11 cellular contexts compared by ENCODE assay signal in genomic region chr2:88615822-88616221, GRCh38. TPM values are rescaled to one million over a fixed set of nuclear protein-coding genes. Genes with fewer than 3 reads are reported as not detected.
A peak's percentile ranks its signal among the peaks of the same experiment; 100 is the strongest.
DNase-seq lines count a peak whose midpoint lies in the region; ATAC-seq, FAIRE-seq and TF ChIP-seq lines count a peak whose summit lies in the region.
"Had no signal": no experiment of that assay in that cellular context is flagged by ENCODE, and none has a peak within 500 bp of the region (broad histone marks: within the 10 kb centered on the region; RNA-seq: fewer than 3 reads in every experiment).

No MANE protein-coding gene starts in this region.

- WGBS in GM12878 (ENCODE audit: insufficient coverage, insufficient replicate concordance, low lambda C conversion rate, missing lambda C conversion rate) = 28% methylated on average over 3 of the region's 3 CpGs
- WGBS in right lobe of liver (ENCODE audit: insufficient coverage, low coverage, low lambda C conversion rate, missing lambda C conversion rate) = 86% methylated on average over 3 of the region's 3 CpGs
- WGBS in heart right ventricle, 2 donors = 86 to 90% methylated on average over 3 of the region's 3 CpGs

- TF ChIP-seq EP300 in GM12878 (IDR thresholded peaks at IDR 0.05; ENCODE audit: borderline replicate concordance in 1 of 2, control insufficient read depth in 1 of 2, low read depth in 2 of 2, low read length in 2 of 2) = 0 out of 4 replicates have a peak, but pooled peaks of 1 of the 2 experiments have one; percentile 49

- SMC1A ChIA-PET in GM12878 (lab: Charles Lee; ENCODE audit: uncharacterized antibody, unreplicated experiment) = interaction anchor here (1.1 to 11.2 kb wide), 3 partner anchors 10 to 20 kb away, joined by 3 to 231 read pairs (median 3); no protein-coding TSS in a partner anchor

- H4K20me1 ChIP-seq in GM12878 (ENCODE audit: control insufficient read depth, insufficient read depth) = no peaks in the 10 kb centered on the region

- H3K27ac ChIP-seq in GM12878 (ENCODE audit: control insufficient read depth, insufficient read depth) = peak overlapping the region; percentile 80
- no peak overlapping the region for H3K27ac ChIP-seq in right lobe of liver
- no peak overlapping the region for H3K27ac ChIP-seq in heart right ventricle
- H3K27ac ChIP-seq: VCaP had no signal

- peaks cover 81% of the 10 kb centered on the region for H3K79me2 ChIP-seq in GM12878 (ENCODE audit: control insufficient read depth, insufficient read depth, low read length)

- H3K27me3 ChIP-seq in GM12878 (replicated peaks in 1 of 2; ENCODE audit: control insufficient read depth in 2 of 2, insufficient read depth in 2 of 2, low read length in 1 of 2) = no peaks in the 10 kb centered on the region
- H3K27me3 ChIP-seq in right lobe of liver = no peaks in the 10 kb centered on the region
- H3K27me3 ChIP-seq in heart right ventricle = no peaks in the 10 kb centered on the region

- H3K9me3 ChIP-seq in GM12878 (replicated peaks; ENCODE audit: control insufficient read depth, insufficient read depth, low read length) (no peaks in the 10 kb centered on the region), right lobe of liver (no peaks in the 10 kb centered on the region), heart right ventricle (no peaks in the 10 kb centered on the region)

- RAD21 ChIA-PET in GM12878 (lab: Charles Lee; ENCODE audit: unreplicated experiment) = interaction anchor here (1.2 to 3.4 kb wide), 4 partner anchors 8 to 15 kb away, joined by 3 to 13 read pairs (median 8); no protein-coding TSS in a partner anchor

- peak overlapping the region; percentile 8; the same call in 1 of the 2 replicates for H3K4me3 ChIP-seq in GM12878
- H3K4me3 ChIP-seq in right lobe of liver = no peak overlapping the region
- no peak overlapping the region for H3K4me3 ChIP-seq in heart right ventricle

- TF ChIP-seq CTCF in GM12878 (IDR thresholded peaks at IDR 0.05 in 2 of 3, conservative IDR thresholded peaks at IDR 0.05 in 1 of 3; ENCODE audit: control insufficient read depth in 2 of 3, extremely low read depth in 1 of 3, insufficient read depth in 1 of 3, low read depth in 3 of 3, low read length in 3 of 3) (no peak), right lobe of liver (IDR thresholded peaks at IDR 0.05) (no peak), heart right ventricle (IDR thresholded peaks at IDR 0.05) (no peak)

- H3K36me3 ChIP-seq in GM12878 (ENCODE audit: control insufficient read depth in 2 of 2, insufficient read depth in 2 of 2, low read length in 1 of 2) = peaks cover 0 to 18% of the 10 kb centered on the region in 2 experiments; a peak in 2 of 4 replicates
- H3K36me3 ChIP-seq in right lobe of liver = peaks cover 0 to 4% (median 0%) of the 10 kb centered on the region in 4 donors
- peaks cover 0 to 29% (median 0%) of the 10 kb centered on the region in 9 donors for H3K36me3 ChIP-seq in heart right ventricle

- H2AFZ ChIP-seq in GM12878 (ENCODE audit: control insufficient read depth, low read depth, low read length) = no peak overlapping the region

- in situ Hi-C loops in GM12878 (cut with MboI) = no loop called here

- BruUV-seq in GM12878 (replicated peaks; lab: Mats Ljungman, UMichigan) = no TSS peak

- peak; percentile 38 for FAIRE-seq in GM12878 (lab: Jason Lieb, UNC)

- POLR2A ChIA-PET in GM12878 (lab: Charles Lee) = interaction anchor here (0.7 to 3.4 kb wide), 5 partner anchors 8 to 21 kb away, joined by 3 to 25 read pairs (median 14); partner anchors contain the start of gene EIF2AK3

- H3K4me2 ChIP-seq in GM12878 (ENCODE audit: control insufficient read depth, insufficient read depth) = peak overlapping the region; percentile 93

- CTCF ChIA-PET in GM12878 (lab: Yijun Ruan, JAX) = no interaction called here

- TF ChIP-seq POLR2A in GM12878 (IDR thresholded peaks at IDR 0.05; ENCODE audit: low read depth, low read length) (no peak), right lobe of liver (IDR thresholded peaks at IDR 0.05) (no peak)

- ATAC-seq in GM18858 (IDR thresholded peaks at IDR 0.05; ENCODE audit: unreplicated experiment) (peak; percentile 50), GM21528 (IDR thresholded peaks at IDR 0.05; ENCODE audit: low FRiP score, unreplicated experiment) (peak; percentile 56), HG03103 (IDR thresholded peaks at IDR 0.05; ENCODE audit: low read depth, unreplicated experiment) (peak; percentile 43), GM12878 (peak; percentile 72), right lobe of liver (no peak), heart right ventricle (no peak)

- no peak overlapping the region for H3K9ac ChIP-seq in GM12878 (ENCODE audit: control insufficient read depth, insufficient read depth, low read length)

- DNase-seq in GM12878 (ENCODE audit: low read depth, low spot score) = no peak
- no peak for DNase-seq in right lobe of liver
- DNase-seq in NCI-H1436 treated with DMSO at 0.1 percent for 48 hours (lab: John Stamatoyannopoulos, UW) = no peak
- no peak for DNase-seq in kidney tubule cell (ENCODE audit: low spot score)
- DNase-seq in heart right ventricle = no peak
- DNase-seq: activated effector memory CD4-positive, alpha-beta T cell treated with Interleukin-2 at 50 U/mL for 16 hours; NCI-H1694 treated with DMSO at 0.1 percent for 48 hours had no signal

- H3K4me1 ChIP-seq in GM12878 (ENCODE audit: control insufficient read depth, insufficient read depth, low read length) = peaks cover 44% of the 10 kb centered on the region
- H3K4me1 ChIP-seq in right lobe of liver = no peaks in the 10 kb centered on the region
- H3K4me1 ChIP-seq in heart right ventricle = peaks cover 0 to 51% (median 19%) of the 10 kb centered on the region in 9 donors

- no peak for TF ChIP-seq RAD21 in GM12878 (IDR thresholded peaks at IDR 0.05; ENCODE audit: insufficient read depth, low read depth, low read length)

- intact Hi-C loops in GM12878 (cut with micrococcal nuclease; ENCODE audit: unreplicated experiment) (no loop called here), right lobe of liver (cut with DNase I) (no loop called here), heart right ventricle (cut with DNase I) (no loop called here)

TF ChIP-seq in GM12878, 131 proteins besides CTCF, POLR2A, EP300 and RAD21 (continues in another document):
- no peak for TF ChIP-seq MTA2 (IDR thresholded peaks at IDR 0.05; ENCODE audit: low read depth)
- 0 out of 2 replicates have a peak, but pooled peaks have one; percentile 36 for TF ChIP-seq IKZF1 (conservative IDR thresholded peaks at IDR 0.05)
- TF ChIP-seq, protein P1, sequence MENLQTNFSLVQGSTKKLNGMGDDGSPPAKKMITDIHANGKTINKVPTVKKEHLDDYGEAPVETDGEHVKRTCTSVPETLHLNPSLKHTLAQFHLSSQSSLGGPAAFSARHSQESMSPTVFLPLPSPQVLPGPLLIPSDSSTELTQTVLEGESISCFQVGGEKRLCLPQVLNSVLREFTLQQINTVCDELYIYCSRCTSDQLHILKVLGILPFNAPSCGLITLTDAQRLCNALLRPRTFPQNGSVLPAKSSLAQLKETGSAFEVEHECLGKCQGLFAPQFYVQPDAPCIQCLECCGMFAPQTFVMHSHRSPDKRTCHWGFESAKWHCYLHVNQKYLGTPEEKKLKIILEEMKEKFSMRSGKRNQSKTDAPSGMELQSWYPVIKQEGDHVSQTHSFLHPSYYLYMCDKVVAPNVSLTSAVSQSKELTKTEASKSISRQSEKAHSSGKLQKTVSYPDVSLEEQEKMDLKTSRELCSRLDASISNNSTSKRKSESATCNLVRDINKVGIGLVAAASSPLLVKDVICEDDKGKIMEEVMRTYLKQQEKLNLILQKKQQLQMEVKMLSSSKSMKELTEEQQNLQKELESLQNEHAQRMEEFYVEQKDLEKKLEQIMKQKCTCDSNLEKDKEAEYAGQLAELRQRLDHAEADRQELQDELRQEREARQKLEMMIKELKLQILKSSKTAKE (IDR thresholded peaks at IDR 0.05; ENCODE audit: low read depth, poor library complexity, severe bottlenecking) = no peak
- TF ChIP-seq E4F1 (IDR thresholded peaks at IDR 0.05; ENCODE audit: borderline replicate concordance, partially characterized antibody) = no peak

RNA-seq across cellular contexts. Expression of gene EIF2AK3, which starts 11.4 kb away (rescaled TPM):
- 163 and 165 TPM in 2 replicates for total RNA-seq in GM12878 (2013; cell fraction: nucleolus; rRNA removed)
- total RNA-seq in GM12878 (2014; rRNA removed) (28.9 and 33.4 TPM in 2 replicates), GM12878 (2014; rRNA removed; fragmentation: Illumina TruSeq; extraction: Trizol) (41.4 and 44.7 TPM in 2 replicates), GM12878 (2021) (23.6 and 24.8 TPM in 2 replicates), right lobe of liver (10 to 100 TPM in 4 of 6 experiments, 1 to 10 TPM in 2; 7.0 to 19.1 (median 11.1) TPM), heart right ventricle (10 to 100 TPM in 6 of 10 donors, 1 to 10 TPM in 4; 5.9 to 21.5 (median 10.4) TPM)
- 46.5 TPM for polyA plus RNA-seq in GM12878 (2011; ENCODE audit: low read depth)
- polyA plus RNA-seq in GM12878 (2011; rRNA removed) (26.0 and 33.4 TPM in 2 replicates), GM12878 (2014; fragmentation: Illumina TruSeq; extraction: Trizol) (34.7 and 47.0 TPM in 2 replicates), GM12878 (2014; fragmentation: Nextera tagmentation; extraction: Ambion mirVana) (1 to 10 TPM; 5.0 to 8.2 TPM), GM12878 (2014; rRNA removed) (17.8 and 19.1 TPM in 2 replicates), GM12878 (2016; fragmentation: Nextera tagmentation; extraction: Ambion mirVana) (10 to 100 TPM; 20.2 to 21.2 TPM), heart right ventricle (1 to 10 TPM; 4.6 to 9.6 TPM)
- 9.8 and 13.2 TPM in 2 replicates for polyA plus RNA-seq in GM12878 (2011; cell fraction: cytosol; rRNA removed)
- polyA plus RNA-seq in GM12878 (2011; cell fraction: nucleus; rRNA removed) = 13.3 and 14.2 TPM in 2 replicates
- polyA plus RNA-seq in GM12878 (2012) = 33.3 and 35.1 TPM in 2 replicates
- polyA minus RNA-seq in GM12878 (2011; rRNA and poly(A)+ RNA removed) = 18.5 and 36.6 TPM in 2 replicates
- polyA minus RNA-seq in GM12878 (2011; cell fraction: cytosol; rRNA and poly(A)+ RNA removed) = 12.2 and 12.5 TPM in 2 replicates
- polyA minus RNA-seq in GM12878 (2011; cell fraction: nucleus; rRNA and poly(A)+ RNA removed) = 16.7 and 20.5 TPM in 2 replicates

Comparison
In these comparisons a context has a peak if more than half of its experiments do, and no peak if none do; other contexts are left out.
1. ATAC-seq: peak in GM18858 (single experiment), GM21528 (single experiment), HG03103 (single experiment) and GM12878 (single experiment); none in right lobe of liver (0 of 4) and heart right ventricle (0 of 8).